In genomic region chr3:72100062-72100511, GRCh38 we compare ENCODE assay signal across 8 cellular contexts.
A peak's percentile ranks its signal among the peaks of the same experiment; 100 is the strongest.
DNase-seq lines count a peak whose midpoint lies in the region; ATAC-seq, FAIRE-seq and TF ChIP-seq lines count a peak whose summit lies in the region.

No MANE protein-coding gene starts in this region.

- H3K18ac ChIP-seq in H9 (ENCODE audit: insufficient read length, low read depth, low read length): no peak overlapping the region

- H3K9ac ChIP-seq in H9 (ENCODE audit: extremely low read depth, insufficient read length, low read length): no peak overlapping the region

- H3K4ac ChIP-seq in H9 (ENCODE audit: low read depth, low read length): no peak overlapping the region

- peak overlapping the region; percentile 62 for H3K4me2 ChIP-seq in H9 (ENCODE audit: insufficient read depth, insufficient read length, low read length)

- H3K79me2 ChIP-seq in H9 (ENCODE audit: insufficient read depth, low read length): no peaks in the 10 kb centered on the region

- no peak overlapping the region for H2AFZ ChIP-seq in H9 (ENCODE audit: low read length)

- ATAC-seq in sciatic nerve: peak; percentile 52
- no peak for ATAC-seq in HG02642 (IDR thresholded peaks at IDR 0.05; ENCODE audit: poor library complexity, unreplicated experiment)
- ATAC-seq in GM21825 (IDR thresholded peaks at IDR 0.05; ENCODE audit: unreplicated experiment): no peak

- H3K27me3 ChIP-seq in H9 (ENCODE audit: insufficient read depth, low read length): no peaks in the 10 kb centered on the region; the same call in 1 of the 2 replicates

- no peak overlapping the region for H2BK12ac ChIP-seq in H9 (ENCODE audit: insufficient read length, low read depth, low read length)

- H3K9me3 ChIP-seq in H9 (ENCODE audit: control insufficient read depth, low read depth, low read length): no peaks in the 10 kb centered on the region

- H3K27ac Mint-ChIP-seq in H9 (no peak overlapping the region), glutamatergic neuron (ENCODE audit: unreplicated experiment) (no peak overlapping the region)

- peak overlapping the region; percentile 75 to 87 for H3K4me3 Mint-ChIP-seq in H9
- H3K4me3 Mint-ChIP-seq in glutamatergic neuron (ENCODE audit: unreplicated experiment): peak overlapping the region; percentile 78

- DNase-seq in H9 (peak; percentile 66), NOMO-1 treated with DMSO at 0.1 percent for 48 hours (lab: John Stamatoyannopoulos, UW; ENCODE audit: unreplicated experiment) (peak; percentile 76), glutamatergic neuron (no peak), sciatic nerve (ENCODE audit: low spot score) (no peak), NCI-H187 treated with DMSO at 0.1 percent for 48 hours (lab: John Stamatoyannopoulos, UW) (no peak), urothelium cell line (ENCODE audit: low spot score) (no peak)

- H4K91ac ChIP-seq in H9 (ENCODE audit: insufficient read length, low read depth, low read length): no peak overlapping the region

- 0 out of 2 replicates have a peak overlapping the region, but pooled peaks have one; percentile 28 for H3K14ac ChIP-seq in H9 (ENCODE audit: insufficient read depth, low read length)

- no peak overlapping the region for H4K8ac ChIP-seq in H9 (replicated peaks; ENCODE audit: insufficient read length, low read depth, low read length)

- H3K4me1 ChIP-seq in H9 (ENCODE audit: insufficient read depth, low read length): no peaks in the 10 kb centered on the region; the same call in 1 of the 2 replicates

- H3K4me1 Mint-ChIP-seq in H9 (peaks cover 15 to 16% of the 10 kb centered on the region in 2 experiments), glutamatergic neuron (ENCODE audit: low read depth, unreplicated experiment) (peaks cover 9% of the 10 kb centered on the region)

- H4K5ac ChIP-seq in H9 (ENCODE audit: insufficient read length, low read depth, low read length): no peak overlapping the region

- no peaks in the 10 kb centered on the region for H3K79me1 ChIP-seq in H9 (ENCODE audit: insufficient read depth, low read depth, low read length, poor library complexity, severe bottlenecking)

- peaks cover 11% of the 10 kb centered on the region for H3K23me2 ChIP-seq in H9 (ENCODE audit: insufficient read length, low read depth, low read length, poor library complexity, severe bottlenecking)

- no peak overlapping the region for H2AK5ac ChIP-seq in H9 (ENCODE audit: insufficient read length, low read length)

- H3K9me3 Mint-ChIP-seq in H9 (no peaks in the 10 kb centered on the region), glutamatergic neuron (ENCODE audit: unreplicated experiment) (peaks cover 1% of the 10 kb centered on the region)

- H3K56ac ChIP-seq in H9 (ENCODE audit: insufficient read length, low read depth, low read length): no peak overlapping the region

- intact Hi-C loops in sciatic nerve (cut with DNase I): no loop called here

- H2BK5ac ChIP-seq in H9 (ENCODE audit: insufficient read length, low read length): no peak overlapping the region

- H2BK120ac ChIP-seq in H9 (ENCODE audit: low read depth, low read length, poor library complexity, severe bottlenecking): no peak overlapping the region

- no peaks in the 10 kb centered on the region for H4K20me1 ChIP-seq in H9 (ENCODE audit: control insufficient read depth, insufficient read depth, insufficient read length)

- no CpG with 5 or more reads among the region's 17 CpGs for WGBS in H9 (ENCODE audit: extremely low coverage, insufficient read length, low lambda C conversion rate)

- no peak overlapping the region for H2BK20ac ChIP-seq in H9 (ENCODE audit: low read depth, low read length, poor library complexity, severe bottlenecking)

- TF ChIP-seq CTCF in H9 (conservative IDR thresholded peaks at IDR 0.05) (no peak), glutamatergic neuron (IDR thresholded peaks at IDR 0.05; ENCODE audit: partially characterized antibody, unreplicated experiment) (no peak)

- no peak for FAIRE-seq in urothelium cell line (lab: Jason Lieb, UNC)

- H3K27me3 Mint-ChIP-seq in H9 (ENCODE audit: low read depth): peaks cover 55% of the 10 kb centered on the region
- H3K27me3 Mint-ChIP-seq in glutamatergic neuron (ENCODE audit: unreplicated experiment): peaks cover 4% of the 10 kb centered on the region

- peaks cover 0 to 2% (median 0%) of the 10 kb centered on the region in 3 experiments; a peak in 2 of 7 replicates for H3K36me3 Mint-ChIP-seq in H9 (ENCODE audit: insufficient read depth in 1 of 3, low read depth in 3 of 3)
- no peaks in the 10 kb centered on the region for H3K36me3 Mint-ChIP-seq in glutamatergic neuron (ENCODE audit: unreplicated experiment)

- no peak overlapping the region for H3K27ac ChIP-seq in H9 (ENCODE audit: insufficient read length, low read depth, low read length)

- H3K23ac ChIP-seq in H9 (ENCODE audit: insufficient read length, low read depth, low read length): no peak overlapping the region

- H2BK15ac ChIP-seq in H9 (ENCODE audit: low read depth, low read length): no peak overlapping the region; the same call in 1 of the 2 replicates

- H3T11ph ChIP-seq in H9 (ENCODE audit: low read length): no peak overlapping the region

Comparison
In these comparisons a context has a peak if more than half of its experiments do, and no peak if none do; other contexts are left out.
1. DNase-seq: peak in H9 (single experiment) and NOMO-1 treated with DMSO at 0.1 percent for 48 hours (single experiment); none in glutamatergic neuron (single experiment), sciatic nerve (single experiment), NCI-H187 treated with DMSO at 0.1 percent for 48 hours (single experiment) and urothelium cell line (single experiment).